ENCODE assay signal across 1 cellular context in the genomic region with DNA sequence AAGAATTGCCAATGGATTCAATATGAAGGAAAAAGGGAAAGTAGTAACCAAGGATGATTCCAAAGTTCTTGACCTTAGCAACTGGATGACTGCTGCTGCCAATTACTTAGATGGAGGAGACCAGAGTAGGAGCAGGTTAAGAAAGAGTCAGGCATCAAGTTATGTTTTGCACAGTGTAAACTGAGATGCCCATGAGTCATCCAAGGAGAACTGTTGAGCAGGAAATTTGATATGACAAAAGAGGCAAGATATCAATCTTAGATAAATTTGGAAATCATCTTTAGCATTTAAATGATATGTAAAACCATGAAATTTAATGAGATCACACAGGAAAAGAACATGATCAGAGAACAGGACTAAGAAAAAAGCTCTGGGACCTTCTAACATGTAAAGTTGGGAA.
TF ChIP-seq lines count a peak whose summit lies in the region.

No MANE protein-coding gene starts in this region.

TF ChIP-seq in IMR-90, 13 proteins besides CTCF, POLR2A, EP300 and RAD21 (continued from another document):
- TF ChIP-seq, protein P1, sequence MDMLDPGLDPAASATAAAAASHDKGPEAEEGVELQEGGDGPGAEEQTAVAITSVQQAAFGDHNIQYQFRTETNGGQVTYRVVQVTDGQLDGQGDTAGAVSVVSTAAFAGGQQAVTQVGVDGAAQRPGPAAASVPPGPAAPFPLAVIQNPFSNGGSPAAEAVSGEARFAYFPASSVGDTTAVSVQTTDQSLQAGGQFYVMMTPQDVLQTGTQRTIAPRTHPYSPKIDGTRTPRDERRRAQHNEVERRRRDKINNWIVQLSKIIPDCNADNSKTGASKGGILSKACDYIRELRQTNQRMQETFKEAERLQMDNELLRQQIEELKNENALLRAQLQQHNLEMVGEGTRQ (IDR thresholded peaks at IDR 0.05; ENCODE audit: low read depth, low read length) = no peak
- TF ChIP-seq MXI1 (IDR thresholded peaks at IDR 0.05; ENCODE audit: borderline replicate concordance, low read depth, low read length) = no peak
- no peak for TF ChIP-seq SMC3 (IDR thresholded peaks at IDR 0.05; ENCODE audit: low read depth, low read length)
- no peak for TF ChIP-seq FOS (IDR thresholded peaks at IDR 0.05; ENCODE audit: low read depth, low read length)
- TF ChIP-seq CHD1 (IDR thresholded peaks at IDR 0.05; ENCODE audit: low read depth, low read length) = no peak
- TF ChIP-seq CEBPB (IDR thresholded peaks at IDR 0.05; ENCODE audit: low read depth, low read length) = no peak
